ENCODE assay signal across 1 cellular context in genomic region chr6:107221519-107221918, GRCh38.
TF ChIP-seq lines count a peak whose summit lies in the region.

No MANE protein-coding gene starts in this region.

TF ChIP-seq in WTC11, 78 proteins besides CTCF, POLR2A, EP300 and RAD21 (continued from another document):
- TF ChIP-seq ZBTB43 (CRISPR knock-in tag; IDR thresholded peaks at IDR 0.05): no peak
- TF ChIP-seq ZNF512 (CRISPR knock-in tag; IDR thresholded peaks at IDR 0.05; ENCODE audit: borderline replicate concordance): no peak
- no peak for TF ChIP-seq ARID4B (CRISPR knock-in tag; IDR thresholded peaks at IDR 0.05; ENCODE audit: borderline replicate concordance)
- TF ChIP-seq ZNF423 (CRISPR knock-in tag; IDR thresholded peaks at IDR 0.05): no peak
- no peak for TF ChIP-seq ATF1 (CRISPR knock-in tag; IDR thresholded peaks at IDR 0.05)
TF ChIP-seq in WTC11: peak in this region for 0.
